20 cellular contexts compared by ENCODE assay signal in the genomic region with DNA sequence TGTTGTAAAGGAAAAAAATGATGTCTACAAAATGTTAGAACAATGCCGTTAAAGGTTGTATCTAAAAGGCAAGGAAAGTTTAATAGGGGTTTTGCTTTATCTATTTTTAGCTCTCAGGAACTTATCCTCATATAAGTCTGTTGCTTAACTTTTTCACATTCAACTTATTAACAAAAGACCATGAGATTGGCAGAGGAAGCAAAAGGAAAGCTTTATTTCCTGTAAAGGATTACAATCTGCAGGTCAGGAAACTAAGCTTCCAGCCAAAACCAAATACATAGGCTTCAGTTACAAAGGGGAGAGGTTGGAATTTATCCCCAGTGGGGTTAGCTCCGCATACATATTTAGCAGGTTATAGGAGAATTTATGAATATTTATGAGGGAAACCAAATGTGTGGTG. TPM values are rescaled to one million over a fixed set of nuclear protein-coding genes. Genes with fewer than 3 reads are reported as not detected.
DNase-seq lines count a peak whose midpoint lies in the region; ATAC-seq and TF ChIP-seq lines count a peak whose summit lies in the region.
"Had no signal": no experiment of that assay in that cellular context is flagged by ENCODE, and none has a peak within 500 bp of the region (broad histone marks: within the 10 kb centered on the region; RNA-seq: fewer than 3 reads in every experiment).

No MANE protein-coding gene starts in this region.

- TF ChIP-seq CTCF in heart left ventricle (IDR thresholded peaks at IDR 0.05) (no peak), astrocyte of the spinal cord (IDR thresholded peaks at IDR 0.05; ENCODE audit: low read depth, low read length) (no peak), retinal pigment epithelial cell (conservative IDR thresholded peaks at IDR 0.05; ENCODE audit: low read depth, low read length) (no peak)

- H3K36me3 ChIP-seq in heart left ventricle = peaks cover 0 to 39% (median 0%) of the 10 kb centered on the region in 9 donors
- H3K36me3 ChIP-seq: MG63, tibial artery had no signal

- H3K9me3 ChIP-seq in heart left ventricle = no peaks in the 10 kb centered on the region
- H3K9me3 ChIP-seq: A549, MG63, tibial artery had no signal

- ATAC-seq in heart left ventricle (peak in 1 of 4 donors; percentile 18), left cardiac atrium (no peak), GM21360 (IDR thresholded peaks at IDR 0.05; ENCODE audit: unreplicated experiment) (no peak), esophagus mucosa (no peak)
- ATAC-seq: A549; activated T-cell treated with anti-CD3 and anti-CD28 coated beads, Interleukin-2, amount 50 U/mL, for 72 hours; naive thymus-derived CD8-positive, alpha-beta T cell; stimulated activated effector memory CD8-positive, alpha-beta T cell treated with anti-CD3 and anti-CD28 coated beads, Interleukin-12 subunit alpha, Interleukin-12 subunit beta, amount 100 ng/mL, for 72 hours had no signal

- in situ Hi-C loops in astrocyte of the spinal cord (cut with HindIII; ENCODE audit: low sequenced_read_pairs) = loop anchor here (25.0 kb wide), 1 partner anchor 342 kb away; a partner anchor contains a TSS

- intact Hi-C loops in heart left ventricle (cut with DNase I) (loop anchor here in 2 of 10 donors (2.0 to 10.0 kb wide), 2 partner anchors 39 to 49 kb away; no protein-coding TSS in a partner anchor), left cardiac atrium (cut with DNase I) (loop anchor here in 1 of 2 donors (10.0 kb wide), 2 partner anchors 219 to 339 kb away; a partner anchor contains a TSS)

- no peaks in the 10 kb centered on the region for H3K27me3 ChIP-seq in heart left ventricle
- H3K27me3 ChIP-seq: MG63, tibial artery had no signal

- TF ChIP-seq POLR2A in heart left ventricle (IDR thresholded peaks at IDR 0.05) = no peak

- peak overlapping the region in 9 of 12 donors; percentile 3 to 44 (median 22) for H3K27ac ChIP-seq in heart left ventricle
- H3K27ac ChIP-seq: A549, tibial artery had no signal

- peaks cover 0 to 36% (median 16%) of the 10 kb centered on the region in 12 donors for H3K4me1 ChIP-seq in heart left ventricle
- H3K4me1 ChIP-seq: A549, tibial artery had no signal

- H3K4me3 ChIP-seq in heart left ventricle (peak overlapping the region in 1 of 12 donors; percentile 8), astrocyte of the spinal cord (ENCODE audit: low read depth, low read length) (no peak overlapping the region), retinal pigment epithelial cell (ENCODE audit: low read length) (no peak overlapping the region)
- H3K4me3 ChIP-seq: A549, MG63, tibial artery had no signal

- 36 to 47% (median 41%) methylated on average over 2 of the region's 2 CpGs for WGBS in heart left ventricle, 4 donors

- no peak for DNase-seq in heart left ventricle
- DNase-seq in left cardiac atrium = no peak
- DNase-seq in astrocyte of the spinal cord (ENCODE audit: low read depth, low spot score) = peak; percentile 8
- peak; percentile 38 for DNase-seq in iris pigment epithelial cell (ENCODE audit: low read depth)
- DNase-seq in retinal pigment epithelial cell (ENCODE audit: low read depth) = peak; percentile 49
- no peak for DNase-seq in effector CD4-positive, alpha-beta T cell
- DNase-seq: activated CD8-positive, alpha-beta memory T cell treated with anti-CD3 and anti-CD28 coated beads for 24 hours; activated naive CD8-positive, alpha-beta T cell treated with anti-CD3 and anti-CD28 coated beads for 36 hours; activated T-cell treated with anti-CD3 and anti-CD28 coated beads, Interleukin-2, amount 50 U/mL, for 72 hours; head of caudate nucleus; MG63; naive thymus-derived CD8-positive, alpha-beta T cell; NCI-H187; NCI-H446; tibial artery had no signal

RNA-seq across cellular contexts. Expression of a gene that starts 58.7 kb away (rescaled TPM):
- total RNA-seq in heart left ventricle (10 to 100 TPM in 1 of 9 donors, 1 to 10 TPM in 8; 4.3 to 12.1 (median 6.5) TPM), left cardiac atrium (1 to 10 TPM; 8.2 to 9.3 TPM), esophagus mucosa (0.36 TPM)
- 1 to 10 TPM; 6.3 to 9.4 TPM for polyA plus RNA-seq in heart left ventricle
- total RNA-seq: H4 had no signal

Comparison
In these comparisons a context has a peak if more than half of its experiments do, and no peak if none do; other contexts are left out.
1. DNase-seq: peak in astrocyte of the spinal cord (single experiment), iris pigment epithelial cell (single experiment) and retinal pigment epithelial cell (single experiment); none in heart left ventricle (0 of 5), left cardiac atrium (single experiment) and effector CD4-positive, alpha-beta T cell (single experiment).